ENCODE assay signal across 16 cellular contexts in the genomic region with DNA sequence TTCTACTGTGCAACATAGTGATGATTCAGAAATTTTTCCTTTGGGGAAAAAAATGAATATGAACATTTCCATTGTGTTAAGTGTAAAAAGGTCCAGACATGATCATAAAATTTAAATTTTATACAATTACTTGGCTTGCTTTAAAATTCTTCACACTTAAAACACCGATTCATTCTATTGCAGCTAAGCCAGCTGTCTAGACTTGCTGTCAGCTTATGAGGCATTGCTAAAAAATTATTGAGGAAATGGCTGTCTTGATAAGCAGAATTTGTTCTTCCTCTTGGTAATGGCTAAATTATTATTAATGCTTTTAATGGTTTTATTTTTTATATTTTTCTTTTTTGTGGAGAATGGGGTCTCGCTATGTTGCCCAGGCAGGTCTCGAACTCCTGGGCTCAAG. TPM values are rescaled to one million over a fixed set of nuclear protein-coding genes. Genes with fewer than 3 reads are reported as not detected.
DNase-seq lines count a peak whose midpoint lies in the region; ATAC-seq and TF ChIP-seq lines count a peak whose summit lies in the region.
"Had no signal": no experiment of that assay in that cellular context is flagged by ENCODE, and none has a peak within 500 bp of the region (broad histone marks: within the 10 kb centered on the region; RNA-seq: fewer than 3 reads in every experiment).

No MANE protein-coding gene starts in this region.

- H3K4me1 ChIP-seq in BLaER1 = peaks cover 35% of the 10 kb centered on the region
- peaks cover 26% of the 10 kb centered on the region for H3K4me1 ChIP-seq in PC-9 (replicated peaks; ENCODE audit: insufficient read depth)

- no peak overlapping the region for H3K4me3 ChIP-seq in BLaER1
- no peak overlapping the region for H3K4me3 ChIP-seq in SK-N-MC
- no peak overlapping the region for H3K4me3 ChIP-seq in PC-9

- peaks cover 35% of the 10 kb centered on the region for H3K36me3 ChIP-seq in BLaER1
- H3K36me3 ChIP-seq in SK-N-MC (ENCODE audit: insufficient read depth, low read length) = peaks cover 33% of the 10 kb centered on the region
- peaks cover 12% of the 10 kb centered on the region; the same call in 1 of the 2 replicates for H3K36me3 ChIP-seq in PC-9 (ENCODE audit: low read depth)

- CTCF ChIA-PET in PC-9 (lab: Charles Lee) = no interaction called here

- H3F3A ChIP-seq in PC-9 (ENCODE audit: insufficient read depth, low read depth) = peaks cover 20% of the 10 kb centered on the region

- intact Hi-C loops in PC-9 (cut with micrococcal nuclease; ENCODE audit: unreplicated experiment) = no loop called here

- H2AFZ ChIP-seq in PC-9 = no peak overlapping the region

- peak overlapping the region; percentile 73 for H3K4me2 ChIP-seq in BLaER1
- no peak overlapping the region for H3K4me2 ChIP-seq in PC-9

- DNase-seq in CD1c-positive myeloid dendritic cell (ENCODE audit: extremely low spot score) = peak; percentile 23
- DNase-seq in SK-N-MC (ENCODE audit: low read depth, low spot score) = no peak
- no peak for DNase-seq in epithelial cell of prostate (ENCODE audit: low read depth, low spot score)
- no peak for DNase-seq in EL
- DNase-seq in PC-9 = no peak
- DNase-seq: DND-41, HFFc6, NCI-H1105 treated with DMSO at 0.1 percent for 48 hours, NCI-H187 treated with DMSO at 0.1 percent for 48 hours, NCI-H446 treated with DMSO at 0.1 percent for 48 hours, NCI-H774, SIG-M5 had no signal

- POLR2A ChIA-PET in PC-9 (lab: Charles Lee; ENCODE audit: unreplicated experiment) = no interaction called here

- ATAC-seq in HG02571 (IDR thresholded peaks at IDR 0.05; ENCODE audit: unreplicated experiment) (no peak), GM18870 (IDR thresholded peaks at IDR 0.05; ENCODE audit: unreplicated experiment) (no peak)

- H4K20me1 ChIP-seq in BLaER1 (peaks cover 19% of the 10 kb centered on the region), PC-9 (ENCODE audit: insufficient read depth) (peaks cover 11% of the 10 kb centered on the region; the same call in 1 of the 2 replicates)

- TF ChIP-seq CTCF in PC-9 (conservative IDR thresholded peaks at IDR 0.05) = no peak

- no peaks in the 10 kb centered on the region for H3K9me2 ChIP-seq in PC-9 (ENCODE audit: insufficient read depth)

- BruUV-seq in PC-9 (replicated peaks; lab: Mats Ljungman, UMichigan) = no TSS peak

- H3K27me3 ChIP-seq in BLaER1 (no peaks in the 10 kb centered on the region), PC-9 (ENCODE audit: insufficient read depth, low read depth) (no peaks in the 10 kb centered on the region)

- H3K9me3 ChIP-seq in BLaER1 (no peaks in the 10 kb centered on the region), SK-N-MC (ENCODE audit: low read depth, low read length) (no peaks in the 10 kb centered on the region), PC-9 (ENCODE audit: insufficient read depth, low read depth) (no peaks in the 10 kb centered on the region)

- H3K9ac ChIP-seq in BLaER1 = no peak overlapping the region
- H3K9ac ChIP-seq in SK-N-MC (ENCODE audit: insufficient read length) = no peak overlapping the region
- H3K9ac ChIP-seq: KMS-11 had no signal

- peaks cover 38% of the 10 kb centered on the region for H3K79me2 ChIP-seq in PC-9 (ENCODE audit: low read depth)

- no peak overlapping the region for H3K27ac ChIP-seq in BLaER1
- peak overlapping the region; percentile 7 for H3K27ac ChIP-seq in SK-N-MC
- peak overlapping the region; percentile 95 for H3K27ac ChIP-seq in epithelial cell of prostate
- no peak overlapping the region for H3K27ac ChIP-seq in PC-9
- H3K27ac ChIP-seq: KMS-11 had no signal

RNA-seq across cellular contexts. Expression of a gene that starts 1.8 kb away (rescaled TPM):
- total RNA-seq in PC-9 (2021) = 9.5 and 14.3 TPM in 2 replicates

RNA-seq across cellular contexts. Expression of a gene that starts 2.3 kb away (rescaled TPM):
- total RNA-seq in PC-9 (2021) = 9.2 and 9.3 TPM in 2 replicates

RNA-seq across cellular contexts. Expression of a gene that starts 19.9 kb away (rescaled TPM):
- 6.4 and 9.3 TPM in 2 replicates for total RNA-seq in PC-9 (2021)

RNA-seq across cellular contexts. Expression of a gene that starts 20.1 kb away (rescaled TPM):
- 9.3 and 14.3 TPM in 2 replicates for total RNA-seq in PC-9 (2021)

Comparison
In these comparisons a context has a peak if more than half of its experiments do, and no peak if none do; other contexts are left out.
1. H3K27ac ChIP-seq: peak in SK-N-MC (single experiment) and epithelial cell of prostate (single experiment); none in BLaER1 (single experiment) and PC-9 (single experiment).